Comparison of ENCODE assay signal across 10 cellular contexts in genomic region chr20:63639093-63639860, GRCh38. TPM values are rescaled to one million over a fixed set of nuclear protein-coding genes. Genes with fewer than 3 reads are reported as not detected.
DNase-seq lines count a peak whose midpoint lies in the region; ATAC-seq and TF ChIP-seq lines count a peak whose summit lies in the region.
"Had no signal": no experiment of that assay in that cellular context is flagged by ENCODE, and none has a peak within 500 bp of the region (broad histone marks: within the 10 kb centered on the region; RNA-seq: fewer than 3 reads in every experiment).

No MANE protein-coding gene starts in this region.

- TF ChIP-seq POLR2A in vagina (IDR thresholded peaks at IDR 0.05): no peak

- no peaks in the 10 kb centered on the region for H3K9me3 ChIP-seq in naive thymus-derived CD4-positive, alpha-beta T cell (ENCODE audit: control insufficient read depth in 2 of 3, low read length in 3 of 3)
- no peaks in the 10 kb centered on the region for H3K9me3 ChIP-seq in vagina
- H3K9me3 ChIP-seq: A549 had no signal

- peaks cover 0 to 9% (median 0%) of the 10 kb centered on the region in 3 experiments for H3K36me3 ChIP-seq in naive thymus-derived CD4-positive, alpha-beta T cell (ENCODE audit: control insufficient read depth in 2 of 3, insufficient read depth in 3 of 3, low read length in 3 of 3)
- no peaks in the 10 kb centered on the region for H3K36me3 ChIP-seq in vagina

- TF ChIP-seq CTCF in vagina (IDR thresholded peaks at IDR 0.05): no peak

- CTCF ChIA-PET in naive thymus-derived CD4-positive, alpha-beta T cell (lab: Charles Lee): no interaction called here

- H3K9me3 Mint-ChIP-seq in naive thymus-derived CD4-positive, alpha-beta T cell: no peaks in the 10 kb centered on the region

- DNase-seq in activated T-cell treated with anti-CD3 and anti-CD28 coated beads for 1 hour (ENCODE audit: low read depth) (peak; percentile 71), activated T-cell treated with anti-CD3 and anti-CD28 coated beads for 4 hours (no peak), vagina (ENCODE audit: extremely low spot score in 2 of 2) (no peak), hypothalamus (lab: John Stamatoyannopoulos, UW) (no peak), NCI-H187 treated with DMSO at 0.1 percent for 48 hours (lab: John Stamatoyannopoulos, UW) (no peak)
- peak in 3 of 4 experiments; percentile 37 to 81 (median 78) for DNase-seq in activated naive CD4-positive, alpha-beta T cell (lab: John Stamatoyannopoulos, UW)
- DNase-seq in naive thymus-derived CD4-positive, alpha-beta T cell: peak in 8 of 9 donors; percentile 65 to 88 (median 85)
- DNase-seq: Kasumi-1 had no signal

- POLR2A ChIA-PET in naive thymus-derived CD4-positive, alpha-beta T cell (lab: Charles Lee): interaction anchor here (0.6 to 10.8 kb wide), 12 partner anchors 9 to 438 kb away, joined by 3 to 552 read pairs (median 5); partner anchors contain the start of genes GMEB2, LIME1, PPDPF and RTEL1

- H3K27me3 ChIP-seq in naive thymus-derived CD4-positive, alpha-beta T cell (ENCODE audit: control insufficient read depth in 2 of 2, insufficient read depth in 2 of 2, low read length in 2 of 2): no peaks in the 10 kb centered on the region
- H3K27me3 ChIP-seq in vagina: no peaks in the 10 kb centered on the region

- peak; percentile 52 for ATAC-seq in naive thymus-derived CD4-positive, alpha-beta T cell
- no peak for ATAC-seq in HG03469 (IDR thresholded peaks at IDR 0.05; ENCODE audit: unreplicated experiment)
- ATAC-seq: A549 had no signal

- peaks cover 23 to 54% (median 43%) of the 10 kb centered on the region in 7 donors for H3K4me1 Mint-ChIP-seq in naive thymus-derived CD4-positive, alpha-beta T cell

- H3K36me3 Mint-ChIP-seq in naive thymus-derived CD4-positive, alpha-beta T cell: peaks cover 0 to 7% (median 5%) of the 10 kb centered on the region in 5 donors

- peak overlapping the region; percentile 98 to 100 (median 100) for H3K27ac Mint-ChIP-seq in naive thymus-derived CD4-positive, alpha-beta T cell

- H3K4me3 Mint-ChIP-seq in naive thymus-derived CD4-positive, alpha-beta T cell: peak overlapping the region; percentile 85 to 97 (median 94)

- H3K27me3 Mint-ChIP-seq in naive thymus-derived CD4-positive, alpha-beta T cell: no peaks in the 10 kb centered on the region

- H3K4me1 ChIP-seq in naive thymus-derived CD4-positive, alpha-beta T cell (ENCODE audit: control insufficient read depth in 2 of 2, insufficient read depth in 2 of 2, low read length in 2 of 2): peaks cover 33 to 45% of the 10 kb centered on the region in 2 donors
- peaks cover 13% of the 10 kb centered on the region for H3K4me1 ChIP-seq in vagina

- peak overlapping the region; percentile 94 for H3K4me3 ChIP-seq in naive thymus-derived CD4-positive, alpha-beta T cell (ENCODE audit: low read length)
- no peak overlapping the region for H3K4me3 ChIP-seq in vagina
- H3K4me3 ChIP-seq: A549 had no signal

- peak overlapping the region; percentile 78 for H3K27ac ChIP-seq in naive thymus-derived CD4-positive, alpha-beta T cell (ENCODE audit: low read depth, low read length)
- H3K27ac ChIP-seq in vagina: peak overlapping the region; percentile 33
- H3K27ac ChIP-seq: A549 had no signal

- intact Hi-C loops in naive thymus-derived CD4-positive, alpha-beta T cell (cut with micrococcal nuclease): loop anchor here (1.0 to 5.0 kb wide), 7 partner anchors 12 to 343 kb away; partner anchors contain the start of genes GMEB2 (in 2 of the 2), PPDPF (in 2 of the 2), LIME1 (in 1 of the 2) and PRPF6 (in 1 of the 2)
- intact Hi-C loops in vagina (cut with DNase I): no loop called here

RNA-seq across cellular contexts. Expression of gene GMEB2, which starts 12.4 kb away (rescaled TPM):
- 10 to 100 TPM; 17.4 to 30.2 (median 24.6) TPM for total RNA-seq in naive thymus-derived CD4-positive, alpha-beta T cell
- polyA plus RNA-seq in naive thymus-derived CD4-positive, alpha-beta T cell: 10 to 100 TPM; 11.0 to 21.9 TPM
- 11.3 TPM for total RNA-seq in vagina

RNA-seq across cellular contexts. Expression of gene STMN3, which starts 13.9 kb away (rescaled TPM):
- 100 to 1,000 TPM in 2 of 5 experiments, 10 to 100 TPM in 3; 34.2 to 122 (median 70.3) TPM for total RNA-seq in naive thymus-derived CD4-positive, alpha-beta T cell
- 10 to 100 TPM; 33.5 to 37.0 TPM for polyA plus RNA-seq in naive thymus-derived CD4-positive, alpha-beta T cell
- 14.7 TPM for total RNA-seq in vagina

RNA-seq across cellular contexts. Expression of gene RTEL1, which starts 18.8 kb away (rescaled TPM):
- 10 to 100 TPM; 28.4 to 47.2 (median 32.4) TPM for total RNA-seq in naive thymus-derived CD4-positive, alpha-beta T cell
- polyA plus RNA-seq in naive thymus-derived CD4-positive, alpha-beta T cell: 1 to 10 TPM; 1.9 to 8.6 TPM
- 17.7 TPM for total RNA-seq in vagina

RNA-seq across cellular contexts. Expression of gene TNFRSF6B, which starts 57.2 kb away (rescaled TPM):
- total RNA-seq in naive thymus-derived CD4-positive, alpha-beta T cell: under 1 TPM in 1 of 5 experiments, not detected in 4; 0.74 TPM
- under 1 TPM in 1 of 2 donors, not detected in 1; 0.22 TPM for polyA plus RNA-seq in naive thymus-derived CD4-positive, alpha-beta T cell
- total RNA-seq in vagina: 16.7 TPM

Comparison
In these comparisons a context has a peak if more than half of its experiments do, and no peak if none do; other contexts are left out.
1. DNase-seq: peak in activated T-cell treated with anti-CD3 and anti-CD28 coated beads for 1 hour (single experiment), activated naive CD4-positive, alpha-beta T cell (3 of 4) and naive thymus-derived CD4-positive, alpha-beta T cell (8 of 9); none in activated T-cell treated with anti-CD3 and anti-CD28 coated beads for 4 hours (single experiment), vagina (0 of 2), hypothalamus (0 of 51) and NCI-H187 treated with DMSO at 0.1 percent for 48 hours (single experiment).